Comparison of ENCODE assay signal across 11 cellular contexts in genomic region chr1:241638091-241638682, GRCh38. TPM values are rescaled to one million over a fixed set of nuclear protein-coding genes. Genes with fewer than 3 reads are reported as not detected.
DNase-seq lines count a peak whose midpoint lies in the region; ATAC-seq lines count a peak whose summit lies in the region.
"Had no signal": no experiment of that assay in that cellular context is flagged by ENCODE, and none has a peak within 500 bp of the region (broad histone marks: within the 10 kb centered on the region; RNA-seq: fewer than 3 reads in every experiment).

No MANE protein-coding gene starts in this region.

- 82% methylated on average over 5 of the region's 5 CpGs for WGBS in thymus

- peak overlapping the region; percentile 99 for H3K4me3 ChIP-seq in iPS-15b (ENCODE audit: low read depth, low read length)
- peak overlapping the region; percentile 9 for H3K4me3 ChIP-seq in thymus (ENCODE audit: low read length)

- no peak overlapping the region for H3K27ac ChIP-seq in thymus (ENCODE audit: low read depth)
- H3K27ac ChIP-seq: neutrophil had no signal

- H3K36me3 Mint-ChIP-seq in activated naive CD4-positive, alpha-beta T cell treated with anti-CD3 and anti-CD28 coated beads, Interleukin-2, amount 10 ng/mL, durations not matched to agents 7 days and 5 days: peaks cover 30% of the 10 kb centered on the region
- peaks cover 26 to 46% of the 10 kb centered on the region in 2 donors for H3K36me3 Mint-ChIP-seq in activated naive CD4-positive, alpha-beta T cell treated with anti-CD3 and anti-CD28 coated beads, Interleukin-2, amount 50 U/mL, for 72 hours
- peaks cover 25% of the 10 kb centered on the region for H3K36me3 Mint-ChIP-seq in activated CD4-positive, alpha-beta memory T cell treated with anti-CD3 and anti-CD28 coated beads, Interleukin-2, amount 10 ng/mL, durations not matched to agents 7 days and 5 days (ENCODE audit: low read depth)

- POLR2A ChIA-PET in activated CD4-positive, alpha-beta memory T cell treated with anti-CD3 and anti-CD28 coated beads, Interleukin-2, amount 10 ng/mL, durations not matched to agents 7 days and 5 days (lab: Charles Lee): interaction anchor here (1.1 to 1.6 kb wide), 3 partner anchors 8 to 209 kb away, joined by 3 to 5 read pairs (median 4); partner anchors contain the start of gene EXO1

- no peak for DNase-seq in activated naive CD4-positive, alpha-beta T cell treated with anti-CD3 and anti-CD28 coated beads, Interleukin-2, amount 10 ng/mL, durations not matched to agents 7 days and 5 days
- no peak for DNase-seq in activated naive CD4-positive, alpha-beta T cell treated with anti-CD3 and anti-CD28 coated beads, Interleukin-2, amount 50 U/mL, for 72 hours (ENCODE audit: low spot score in 2 of 2)
- no peak for DNase-seq in activated CD4-positive, alpha-beta memory T cell treated with anti-CD3 and anti-CD28 coated beads, Interleukin-2, amount 10 ng/mL, durations not matched to agents 7 days and 5 days
- no peak for DNase-seq in NCI-H2227 treated with DMSO at 0.1 percent for 48 hours (lab: John Stamatoyannopoulos, UW)
- no peak for DNase-seq in activated CD4-positive, alpha-beta T cell treated with anti-CD3 and anti-CD28 coated beads for 4 hours

- ATAC-seq in activated naive CD4-positive, alpha-beta T cell treated with anti-CD3 and anti-CD28 coated beads, Interleukin-2, amount 50 U/mL, for 72 hours: no peak
- ATAC-seq in GM21447 (IDR thresholded peaks at IDR 0.05; ENCODE audit: unreplicated experiment): no peak

- H3K4me1 Mint-ChIP-seq in activated naive CD4-positive, alpha-beta T cell treated with anti-CD3 and anti-CD28 coated beads, Interleukin-2, amount 10 ng/mL, durations not matched to agents 7 days and 5 days: peaks cover 40% of the 10 kb centered on the region
- peaks cover 32% of the 10 kb centered on the region for H3K4me1 Mint-ChIP-seq in activated CD4-positive, alpha-beta memory T cell treated with anti-CD3 and anti-CD28 coated beads, Interleukin-2, amount 10 ng/mL, durations not matched to agents 7 days and 5 days

- H3K27me3 Mint-ChIP-seq in activated naive CD4-positive, alpha-beta T cell treated with anti-CD3 and anti-CD28 coated beads, Interleukin-2, amount 10 ng/mL, durations not matched to agents 7 days and 5 days: no peaks in the 10 kb centered on the region
- H3K27me3 Mint-ChIP-seq in activated CD4-positive, alpha-beta memory T cell treated with anti-CD3 and anti-CD28 coated beads, Interleukin-2, amount 10 ng/mL, durations not matched to agents 7 days and 5 days: no peaks in the 10 kb centered on the region

- H3K9me3 ChIP-seq in iPS-15b (ENCODE audit: control insufficient read depth, insufficient read depth, low read length) (no peaks in the 10 kb centered on the region), thymus (ENCODE audit: control insufficient read depth) (no peaks in the 10 kb centered on the region)
- H3K9me3 ChIP-seq: neutrophil had no signal

- peak overlapping the region; percentile 80 for H3K4me3 Mint-ChIP-seq in activated naive CD4-positive, alpha-beta T cell treated with anti-CD3 and anti-CD28 coated beads, Interleukin-2, amount 10 ng/mL, durations not matched to agents 7 days and 5 days
- peak overlapping the region; percentile 43 for H3K4me3 Mint-ChIP-seq in activated CD4-positive, alpha-beta memory T cell treated with anti-CD3 and anti-CD28 coated beads, Interleukin-2, amount 10 ng/mL, durations not matched to agents 7 days and 5 days

- peaks cover 3% of the 10 kb centered on the region for H3K9me3 Mint-ChIP-seq in activated naive CD4-positive, alpha-beta T cell treated with anti-CD3 and anti-CD28 coated beads, Interleukin-2, amount 10 ng/mL, durations not matched to agents 7 days and 5 days
- peaks cover 10 to 17% of the 10 kb centered on the region in 2 donors for H3K9me3 Mint-ChIP-seq in activated naive CD4-positive, alpha-beta T cell treated with anti-CD3 and anti-CD28 coated beads, Interleukin-2, amount 50 U/mL, for 72 hours
- H3K9me3 Mint-ChIP-seq in activated CD4-positive, alpha-beta memory T cell treated with anti-CD3 and anti-CD28 coated beads, Interleukin-2, amount 10 ng/mL, durations not matched to agents 7 days and 5 days: peaks cover 5% of the 10 kb centered on the region

- no peak overlapping the region for H3K9ac ChIP-seq in iPS-15b (ENCODE audit: low read depth, low read length)

- H3K36me3 ChIP-seq in iPS-15b (ENCODE audit: control insufficient read depth, insufficient read depth, low read length): peaks cover 7% of the 10 kb centered on the region
- H3K36me3 ChIP-seq in thymus (ENCODE audit: control insufficient read depth, insufficient read depth): no peaks in the 10 kb centered on the region
- H3K36me3 ChIP-seq: neutrophil had no signal

- CTCF ChIA-PET in activated naive CD4-positive, alpha-beta T cell treated with anti-CD3 and anti-CD28 coated beads, Interleukin-2, amount 10 ng/mL, durations not matched to agents 7 days and 5 days (lab: Charles Lee): interaction anchor here (0.8 to 1.1 kb wide), 2 partner anchors 9 to 11 kb away, joined by 4 to 5 read pairs; no protein-coding TSS in a partner anchor
- CTCF ChIA-PET in activated CD4-positive, alpha-beta memory T cell treated with anti-CD3 and anti-CD28 coated beads, Interleukin-2, amount 10 ng/mL, durations not matched to agents 7 days and 5 days (lab: Charles Lee): interaction anchor here (1.5 kb wide), 1 partner anchor 11 kb away, joined by 6 read pairs; no protein-coding TSS in a partner anchor

- H3K4me1 ChIP-seq in iPS-15b (ENCODE audit: control insufficient read depth, insufficient read depth, low read length): peaks cover 5% of the 10 kb centered on the region
- H3K4me1 ChIP-seq in thymus (ENCODE audit: control insufficient read depth, insufficient read depth, low read length): peaks cover 13% of the 10 kb centered on the region

- H3K27me3 ChIP-seq in iPS-15b (ENCODE audit: control insufficient read depth, insufficient read depth, low read length) (no peaks in the 10 kb centered on the region), thymus (ENCODE audit: control insufficient read depth, insufficient read depth) (no peaks in the 10 kb centered on the region)
- H3K27me3 ChIP-seq: neutrophil had no signal

- H3K27ac Mint-ChIP-seq in activated naive CD4-positive, alpha-beta T cell treated with anti-CD3 and anti-CD28 coated beads, Interleukin-2, amount 10 ng/mL, durations not matched to agents 7 days and 5 days: peak overlapping the region; percentile 28
- H3K27ac Mint-ChIP-seq in activated naive CD4-positive, alpha-beta T cell treated with anti-CD3 and anti-CD28 coated beads, Interleukin-2, amount 50 U/mL, for 72 hours: no peak overlapping the region
- H3K27ac Mint-ChIP-seq in activated CD4-positive, alpha-beta memory T cell treated with anti-CD3 and anti-CD28 coated beads, Interleukin-2, amount 10 ng/mL, durations not matched to agents 7 days and 5 days: no peak overlapping the region

RNA-seq across cellular contexts. Expression of gene CHML, which starts 2.0 kb away (rescaled TPM):
- 10 to 100 TPM; 13.1 to 16.2 TPM for total RNA-seq in activated naive CD4-positive, alpha-beta T cell treated with anti-CD3 and anti-CD28 coated beads, Interleukin-2, amount 50 U/mL, for 72 hours
- total RNA-seq in activated CD4-positive, alpha-beta memory T cell treated with anti-CD3 and anti-CD28 coated beads, Interleukin-2, amount 10 ng/mL, durations not matched to agents 7 days and 5 days: 1 to 10 TPM; 8.9 to 9.9 TPM
- 7.4 TPM for polyA plus RNA-seq in thymus

RNA-seq across cellular contexts. Expression of gene OPN3, which starts 2.0 kb away (rescaled TPM):
- total RNA-seq in activated naive CD4-positive, alpha-beta T cell treated with anti-CD3 and anti-CD28 coated beads, Interleukin-2, amount 50 U/mL, for 72 hours: 10 to 100 TPM in 1 of 2 donors, 1 to 10 TPM in 1; 8.2 to 13.6 TPM
- 1 to 10 TPM; 8.0 to 9.6 TPM for total RNA-seq in activated CD4-positive, alpha-beta memory T cell treated with anti-CD3 and anti-CD28 coated beads, Interleukin-2, amount 10 ng/mL, durations not matched to agents 7 days and 5 days
- polyA plus RNA-seq in thymus: 17.7 TPM

RNA-seq across cellular contexts. Expression of gene WDR64, which starts 13.9 kb away (rescaled TPM):
- total RNA-seq in activated naive CD4-positive, alpha-beta T cell treated with anti-CD3 and anti-CD28 coated beads, Interleukin-2, amount 50 U/mL, for 72 hours: not detected
- under 1 TPM in 1 of 2 experiments, not detected in 1; 0.13 TPM for total RNA-seq in activated CD4-positive, alpha-beta memory T cell treated with anti-CD3 and anti-CD28 coated beads, Interleukin-2, amount 10 ng/mL, durations not matched to agents 7 days and 5 days
- 0.14 TPM for polyA plus RNA-seq in thymus
- total RNA-seq: NCI-H460 had no signal
- polyA plus RNA-seq: esophagus had no signal
